Comparison of ENCODE assay signal across 13 cellular contexts in genomic region chr2:176174850-176175728, GRCh38. TPM values are rescaled to one million over a fixed set of nuclear protein-coding genes. Genes with fewer than 3 reads are reported as not detected.
A peak's percentile ranks its signal among the peaks of the same experiment; 100 is the strongest.
DNase-seq lines count a peak whose midpoint lies in the region; ATAC-seq and TF ChIP-seq lines count a peak whose summit lies in the region.
"Had no signal": no experiment of that assay in that cellular context is flagged by ENCODE, and none has a peak within 500 bp of the region (broad histone marks: within the 10 kb centered on the region; RNA-seq: fewer than 3 reads in every experiment).

No MANE protein-coding gene starts in this region.

- TF ChIP-seq POLR2A in breast epithelium (IDR thresholded peaks at IDR 0.05): no peak
- no peak for TF ChIP-seq POLR2A in adrenal gland (IDR thresholded peaks at IDR 0.05)
- no peak for TF ChIP-seq POLR2A in transverse colon (IDR thresholded peaks at IDR 0.05)

- no peaks in the 10 kb centered on the region for H3K9me3 Mint-ChIP-seq in MCF 10A (ENCODE audit: unreplicated experiment)
- H3K9me3 Mint-ChIP-seq in Calu3 (ENCODE audit: low read depth, unreplicated experiment): no peaks in the 10 kb centered on the region

- DNase-seq in breast epithelium (ENCODE audit: low spot score in 2 of 2) (no peak), MCF 10A (ENCODE audit: unreplicated experiment) (no peak), adrenal gland (peak; percentile 43 to 80 (median 69)), left kidney (ENCODE audit: low read depth, low spot score) (peak; percentile 98), transverse colon (peak; percentile 45), Calu3 (no peak)
- DNase-seq: activated gamma-delta T cell treated with Interleukin-2 at 50 U/mL for 16 hours; CD4-positive, CD25-positive, alpha-beta regulatory T cell; naive B cell; NCI-H1436; T-helper 1 cell had no signal

- ATAC-seq in HG03135 (IDR thresholded peaks at IDR 0.05; ENCODE audit: unreplicated experiment) (no peak), HG03097 (IDR thresholded peaks at IDR 0.05; ENCODE audit: low FRiP score, unreplicated experiment) (no peak)

- WGBS in adrenal gland, 4 donors: 26 to 68% (median 34%) methylated on average over 17 to 44 of the region's 44 CpGs
- 24 to 60% methylated on average over 1 to 44 of the region's 44 CpGs for WGBS in transverse colon (ENCODE audit: low coverage in 1 of 2), 2 donors

- H3K4me1 Mint-ChIP-seq in MCF 10A (ENCODE audit: insufficient read depth, unreplicated experiment) (no peaks in the 10 kb centered on the region), Calu3 (ENCODE audit: low read depth, unreplicated experiment) (peaks cover 11% of the 10 kb centered on the region)

- H3K27me3 ChIP-seq in breast epithelium (peaks cover 2 to 92% of the 10 kb centered on the region in 2 donors), adrenal gland (peaks cover 12% of the 10 kb centered on the region), transverse colon (peaks cover 85% of the 10 kb centered on the region)

- no peaks in the 10 kb centered on the region for H3K36me3 ChIP-seq in breast epithelium
- H3K36me3 ChIP-seq in adrenal gland (replicated peaks in 1 of 2): no peaks in the 10 kb centered on the region
- H3K36me3 ChIP-seq in transverse colon: no peaks in the 10 kb centered on the region

- H3K27me3 Mint-ChIP-seq in MCF 10A (ENCODE audit: insufficient read depth, unreplicated experiment) (peaks cover 10% of the 10 kb centered on the region), Calu3 (ENCODE audit: unreplicated experiment) (peaks cover 15% of the 10 kb centered on the region)

- POLR2A ChIA-PET in MCF 10A (lab: Yijun Ruan, JAX): interaction anchor here (1.3 kb wide), 1 partner anchor 10 kb away, joined by 5 read pairs; no protein-coding TSS in a partner anchor

- H3K9me3 ChIP-seq in breast epithelium (no peaks in the 10 kb centered on the region), adrenal gland (replicated peaks in 1 of 3) (no peaks in the 10 kb centered on the region), transverse colon (no peaks in the 10 kb centered on the region)

- H3K4me3 ChIP-seq in breast epithelium (peak overlapping the region in 2 of 3 donors; percentile 13 to 31), adrenal gland (peak overlapping the region in 1 of 4 donors; percentile 29), transverse colon (peak overlapping the region in 2 of 4 donors; percentile 11 to 23)

- no peak for TF ChIP-seq EP300 in transverse colon (IDR thresholded peaks at IDR 0.05; ENCODE audit: low read depth)

- H3K27ac ChIP-seq in breast epithelium: peak overlapping the region in 1 of 2 donors; percentile 19
- peak overlapping the region in 1 of 5 donors; percentile 62 for H3K27ac ChIP-seq in adrenal gland
- peak overlapping the region; percentile 0 to 55 (median 34) for H3K27ac ChIP-seq in transverse colon

- TF ChIP-seq CTCF in breast epithelium (IDR thresholded peaks at IDR 0.05) (no peak), MCF 10A (IDR thresholded peaks at IDR 0.05; ENCODE audit: unreplicated experiment) (no peak), adrenal gland (IDR thresholded peaks at IDR 0.05) (no peak), transverse colon (IDR thresholded peaks at IDR 0.05) (no peak), Calu3 (IDR thresholded peaks at IDR 0.05; ENCODE audit: unreplicated experiment) (no peak)

- H3K27ac Mint-ChIP-seq in MCF 10A (ENCODE audit: low read depth, unreplicated experiment) (no peak overlapping the region), Calu3 (ENCODE audit: unreplicated experiment) (no peak overlapping the region)
- H3K27ac Mint-ChIP-seq: CD4-positive, CD25-positive, alpha-beta regulatory T cell had no signal

- H3K4me1 ChIP-seq in breast epithelium (no peaks in the 10 kb centered on the region), adrenal gland (replicated peaks in 1 of 2) (peaks cover 5 to 19% of the 10 kb centered on the region in 2 donors), transverse colon (peaks cover 0 to 41% (median 31%) of the 10 kb centered on the region in 4 donors)

- intact Hi-C loops in breast epithelium (cut with DNase I; ENCODE audit: low total_unique reads): no loop called here
- intact Hi-C loops in MCF 10A (cut with micrococcal nuclease): no loop called here
- intact Hi-C loops in adrenal gland (cut with DNase I): no loop called here
- intact Hi-C loops in transverse colon (cut with DNase I; ENCODE audit: low total_unique reads): no loop called here
- intact Hi-C loops in Calu3 (cut with micrococcal nuclease; ENCODE audit: unreplicated experiment): loop anchor here (10.0 kb wide), 1 partner anchor 150 kb away; no protein-coding TSS in a partner anchor

- no peaks in the 10 kb centered on the region for H3K36me3 Mint-ChIP-seq in MCF 10A (ENCODE audit: insufficient read depth, unreplicated experiment)
- H3K36me3 Mint-ChIP-seq in Calu3 (ENCODE audit: insufficient read depth, unreplicated experiment): no peaks in the 10 kb centered on the region
- H3K36me3 Mint-ChIP-seq: CD4-positive, CD25-positive, alpha-beta regulatory T cell; naive B cell had no signal

- CTCF ChIA-PET in MCF 10A (lab: Yijun Ruan, JAX) (interaction anchor here (0.6 to 1.1 kb wide), 5 partner anchors 35 to 974 kb away, joined by 3 to 7 read pairs (median 3); no protein-coding TSS in a partner anchor), Calu3 (lab: Charles Lee) (interaction anchor here (0.5 kb wide), 1 partner anchor 706 kb away, joined by 3 read pairs; no protein-coding TSS in a partner anchor)

- H3K4me3 Mint-ChIP-seq in MCF 10A (ENCODE audit: unreplicated experiment) (no peak overlapping the region), Calu3 (ENCODE audit: low read depth, unreplicated experiment) (no peak overlapping the region)
- H3K4me3 Mint-ChIP-seq: CD4-positive, CD25-positive, alpha-beta regulatory T cell had no signal

- in situ Hi-C loops in transverse colon (cut with MboI; ENCODE audit: low pct_ligation_motif_present in 1 of 4, low pct_unique_long_range_greater_than_20kb in 1 of 4, low sequenced_read_pairs in 3 of 4): no loop called here

- BruUV-seq in MCF 10A (replicated peaks; lab: Mats Ljungman, UMichigan): no TSS peak
- BruUV-seq in Calu3 (replicated peaks; lab: Mats Ljungman, UMichigan): no TSS peak

RNA-seq across cellular contexts. Expression of gene HOXD1, which starts 13.4 kb away (rescaled TPM):
- 1 to 10 TPM in 1 of 3 donors, under 1 TPM in 2; 0.15 to 1.3 (median 0.64) TPM for total RNA-seq in breast epithelium
- total RNA-seq in MCF 10A (2022): not detected in 2 replicates
- under 1 TPM in 5 of 8 donors, not detected in 3; 0.18 to 0.72 (median 0.41) TPM for total RNA-seq in adrenal gland
- under 1 TPM; 0.18 to 0.24 (median 0.20) TPM for polyA plus RNA-seq in adrenal gland
- 10 to 100 TPM in 1 of 4 donors, 1 to 10 TPM in 3; 4.1 to 12.9 (median 4.5) TPM for total RNA-seq in transverse colon
- total RNA-seq in Calu3 (2022): not detected in 2 replicates
- total RNA-seq: CD4-positive, CD25-positive, alpha-beta regulatory T cell had no signal
- polyA plus RNA-seq: CD4-positive, CD25-positive, alpha-beta regulatory T cell had no signal

RNA-seq across cellular contexts. Expression of gene HOXD3, which starts 18.0 kb away (rescaled TPM):
- total RNA-seq in breast epithelium: 10 to 100 TPM in 1 of 3 donors, 1 to 10 TPM in 2; 4.2 to 14.4 (median 4.8) TPM
- total RNA-seq in MCF 10A (2022): not detected in 2 replicates
- total RNA-seq in adrenal gland: 10 to 100 TPM in 4 of 8 donors, 1 to 10 TPM in 4; 3.3 to 41.3 (median 10.6) TPM
- 10 to 100 TPM in 2 of 3 donors, 1 to 10 TPM in 1; 2.0 to 15.9 (median 12.5) TPM for polyA plus RNA-seq in adrenal gland
- 10 to 100 TPM in 1 of 4 donors, 1 to 10 TPM in 2, not detected in 1; 2.0 to 15.7 (median 7.6) TPM for total RNA-seq in transverse colon
- total RNA-seq in Calu3 (2022): not detected in 2 replicates
- total RNA-seq: CD4-positive, CD25-positive, alpha-beta regulatory T cell had no signal
- polyA plus RNA-seq: CD4-positive, CD25-positive, alpha-beta regulatory T cell had no signal

RNA-seq across cellular contexts. Expression of gene HOXD4, which starts 23.7 kb away (rescaled TPM):
- total RNA-seq in breast epithelium: 1 to 10 TPM; 1.9 to 5.8 (median 5.6) TPM
- total RNA-seq in MCF 10A (2022): not detected in 2 replicates
- 10 to 100 TPM in 4 of 8 donors, 1 to 10 TPM in 4; 1.9 to 20.2 (median 7.5) TPM for total RNA-seq in adrenal gland
- 10 to 100 TPM in 2 of 3 donors, 1 to 10 TPM in 1; 2.2 to 38.5 (median 27.0) TPM for polyA plus RNA-seq in adrenal gland
- 10 to 100 TPM in 3 of 4 donors, 1 to 10 TPM in 1; 2.2 to 25.5 (median 15.3) TPM for total RNA-seq in transverse colon
- not detected in 2 replicates for total RNA-seq in Calu3 (2022)
- total RNA-seq: CD4-positive, CD25-positive, alpha-beta regulatory T cell had no signal
- polyA plus RNA-seq: CD4-positive, CD25-positive, alpha-beta regulatory T cell had no signal

RNA-seq across cellular contexts. Expression of gene HOXD8, which starts 45.6 kb away (rescaled TPM):
- 10 to 100 TPM; 10.5 to 36.1 (median 13.8) TPM for total RNA-seq in breast epithelium
- not detected in 2 replicates for total RNA-seq in MCF 10A (2022)
- total RNA-seq in adrenal gland: 10 to 100 TPM; 11.3 to 46.2 (median 35.0) TPM
- 10 to 100 TPM; 14.4 to 19.8 (median 17.3) TPM for polyA plus RNA-seq in adrenal gland
- total RNA-seq in transverse colon: 10 to 100 TPM in 2 of 4 donors, 1 to 10 TPM in 2; 7.8 to 23.5 (median 13.4) TPM
- total RNA-seq in Calu3 (2022): not detected in 2 replicates
- total RNA-seq: CD4-positive, CD25-positive, alpha-beta regulatory T cell had no signal
- polyA plus RNA-seq: CD4-positive, CD25-positive, alpha-beta regulatory T cell had no signal

RNA-seq across cellular contexts. Expression of gene HOXD9, which starts 52.6 kb away (rescaled TPM):
- 10 to 100 TPM in 1 of 3 donors, 1 to 10 TPM in 2; 2.4 to 17.0 (median 2.8) TPM for total RNA-seq in breast epithelium
- total RNA-seq in MCF 10A (2022): not detected in 2 replicates
- 10 to 100 TPM in 4 of 8 donors, 1 to 10 TPM in 4; 2.7 to 35.6 (median 10.1) TPM for total RNA-seq in adrenal gland
- polyA plus RNA-seq in adrenal gland: 1 to 10 TPM; 2.5 to 7.6 (median 7.5) TPM
- total RNA-seq in transverse colon: 10 to 100 TPM in 2 of 4 donors, 1 to 10 TPM in 2; 2.7 to 13.3 (median 7.5) TPM
- not detected in 2 replicates for total RNA-seq in Calu3 (2022)
- total RNA-seq: CD4-positive, CD25-positive, alpha-beta regulatory T cell had no signal
- polyA plus RNA-seq: CD4-positive, CD25-positive, alpha-beta regulatory T cell had no signal

Comparison
In these comparisons a context has a peak if more than half of its experiments do, and no peak if none do; other contexts are left out.
1. DNase-seq: peak in adrenal gland (7 of 7), left kidney (single experiment) and transverse colon (single experiment); none in breast epithelium (0 of 2), MCF 10A (single experiment) and Calu3 (single experiment).